Comparison of ENCODE assay signal across 8 cellular contexts in the genomic region with DNA sequence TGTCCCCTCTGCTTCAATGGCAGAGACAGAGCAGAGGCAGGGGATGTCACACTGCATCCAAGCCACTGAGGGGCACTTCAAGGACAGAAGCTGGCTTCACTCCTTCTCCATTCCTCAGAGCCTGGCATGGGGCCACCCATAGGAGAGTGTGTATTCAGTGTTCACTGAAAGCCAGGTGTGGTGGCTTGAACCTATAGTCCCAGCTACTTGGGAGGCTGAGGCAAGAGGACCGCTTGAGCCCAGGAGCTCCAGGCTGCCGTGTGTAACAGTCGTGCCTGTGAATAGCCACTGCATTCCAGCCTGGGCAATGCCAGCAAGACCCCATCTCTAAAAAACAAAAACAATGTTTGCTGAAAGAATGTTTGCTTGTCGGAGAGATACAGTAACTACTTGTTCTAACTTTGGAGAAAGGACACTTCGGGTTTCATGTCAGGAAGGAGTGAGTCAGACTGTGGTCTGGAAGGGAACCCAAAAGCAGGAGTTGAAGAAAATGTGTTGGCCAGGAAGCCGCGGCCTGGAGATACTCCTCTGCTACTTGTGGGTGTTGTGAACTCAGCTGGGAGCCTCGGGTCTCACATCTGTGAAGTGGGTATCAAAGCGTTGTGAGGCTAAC. TPM values are rescaled to one million over a fixed set of nuclear protein-coding genes. Genes with fewer than 3 reads are reported as not detected.
A peak's percentile ranks its signal among the peaks of the same experiment; 100 is the strongest.
DNase-seq lines count a peak whose midpoint lies in the region; ATAC-seq and TF ChIP-seq lines count a peak whose summit lies in the region.

No MANE protein-coding gene starts in this region.

- peaks cover 28% of the 10 kb centered on the region for H3K36me3 Mint-ChIP-seq in activated T-cell treated with anti-CD3 and anti-CD28 coated beads, Interleukin-2, amount 50 U/mL, for 4 hours (ENCODE audit: insufficient read depth)

- H3K4me1 Mint-ChIP-seq in activated T-cell treated with anti-CD3 and anti-CD28 coated beads, Interleukin-2, amount 50 U/mL, for 4 hours (ENCODE audit: low read depth) = peaks cover 80% of the 10 kb centered on the region

- peak overlapping the region; percentile 26 for H3K4me3 Mint-ChIP-seq in activated T-cell treated with anti-CD3 and anti-CD28 coated beads, Interleukin-2, amount 50 U/mL, for 4 hours

- TF ChIP-seq CTCF in fibroblast of villous mesenchyme (IDR thresholded peaks at IDR 0.05; ENCODE audit: insufficient read depth, low read depth, low read length) = no peak

- ATAC-seq in activated T-cell treated with anti-CD3 and anti-CD28 coated beads, Interleukin-2, amount 50 U/mL, for 4 hours = peak; percentile 57 to 64
- ATAC-seq in GM21717 (IDR thresholded peaks at IDR 0.05; ENCODE audit: unreplicated experiment) (no peak), HG03097 (IDR thresholded peaks at IDR 0.05; ENCODE audit: low FRiP score, unreplicated experiment) (no peak)

- peak; percentile 80 to 82 for DNase-seq in AML-193 (lab: John Stamatoyannopoulos, UW)
- DNase-seq in NOMO-1 (lab: John Stamatoyannopoulos, UW; ENCODE audit: unreplicated experiment in 2 of 2) = peak; percentile 47 to 76
- peak; percentile 49 for DNase-seq in activated T-cell treated with anti-CD3 and anti-CD28 coated beads, Interleukin-2, amount 50 U/mL, for 4 hours
- peak; percentile 96 for DNase-seq in fibroblast of villous mesenchyme (ENCODE audit: low read depth)
- peak; percentile 26 to 53 for DNase-seq in stimulated activated CD4-positive, alpha-beta T cell treated with anti-CD3 and anti-CD28 coated beads, Interleukin-12 subunit alpha, Interleukin-12 subunit beta, amount 100 ng/mL, for 24 hours (ENCODE audit: low read depth in 2 of 2)
- no peak for DNase-seq in GM19240 (ENCODE audit: insufficient read length, low spot score)

- H3K9me3 Mint-ChIP-seq in activated T-cell treated with anti-CD3 and anti-CD28 coated beads, Interleukin-2, amount 50 U/mL, for 4 hours = no peaks in the 10 kb centered on the region

- no peak overlapping the region for H3K4me3 ChIP-seq in fibroblast of villous mesenchyme (ENCODE audit: low read depth, low read length)

- H3K27me3 Mint-ChIP-seq in activated T-cell treated with anti-CD3 and anti-CD28 coated beads, Interleukin-2, amount 50 U/mL, for 4 hours (ENCODE audit: low read depth) = no peaks in the 10 kb centered on the region

RNA-seq across cellular contexts. Expression of gene ELK3, which starts 43.4 kb away (rescaled TPM):
- 10 to 100 TPM; 33.8 to 43.1 (median 33.9) TPM for total RNA-seq in activated T-cell treated with anti-CD3 and anti-CD28 coated beads, Interleukin-2, amount 50 U/mL, for 4 hours
- total RNA-seq in fibroblast of villous mesenchyme = 23.2 and 24.6 TPM in 2 replicates

Comparison
In these comparisons a context has a peak if more than half of its experiments do, and no peak if none do; other contexts are left out.
1. ATAC-seq: peak in activated T-cell treated with anti-CD3 and anti-CD28 coated beads, Interleukin-2, amount 50 U/mL, for 4 hours (2 of 2); none in GM21717 (single experiment) and HG03097 (single experiment).